1 cellular context compared by ENCODE assay signal in genomic region chr9:26946753-26947727, GRCh38.
TF ChIP-seq lines count a peak whose summit lies in the region.

TSS of gene PLAA (minus strand) at chr9:26947242. CDS start at chr9:26947045, 197 bp downstream.

TF ChIP-seq in GM12878, 131 proteins besides CTCF, POLR2A, EP300 and RAD21 (continued from another document):
- no peak for TF ChIP-seq USF2 (IDR thresholded peaks at IDR 0.05; ENCODE audit: borderline replicate concordance, low read depth, low read length)
- TF ChIP-seq FOXM1 (IDR thresholded peaks at IDR 0.05; ENCODE audit: low read depth, low read length), result no peak; the same call in 1 of the 2 replicates
- no peak for TF ChIP-seq USF1 (IDR thresholded peaks at IDR 0.05; ENCODE audit: borderline replicate concordance, extremely low read length, insufficient read depth, low read depth, low read length)
- no peak for TF ChIP-seq CUX1 (IDR thresholded peaks at IDR 0.05; ENCODE audit: insufficient replicate concordance, low read depth, low read length)
- TF ChIP-seq RBBP5 (conservative IDR thresholded peaks at IDR 0.05), result no peak
- peak; percentile 24 for TF ChIP-seq SKIL (IDR thresholded peaks at IDR 0.05; ENCODE audit: low read depth, poor library complexity, severe bottlenecking)
- TF ChIP-seq ZBED1 (IDR thresholded peaks at IDR 0.05; ENCODE audit: borderline replicate concordance), result no peak
- no peak for TF ChIP-seq ESRRA (IDR thresholded peaks at IDR 0.05; ENCODE audit: low read length)
- TF ChIP-seq DPF2 (IDR thresholded peaks at IDR 0.05), result peak; percentile 60; the same call in 1 of the 2 replicates
- no peak for TF ChIP-seq SREBF2 (IDR thresholded peaks at IDR 0.05; ENCODE audit: low read length)
- TF ChIP-seq EED (IDR thresholded peaks at IDR 0.05; ENCODE audit: low read depth), result no peak
- peak; percentile 99 for TF ChIP-seq NBN (IDR thresholded peaks at IDR 0.05)
- no peak for TF ChIP-seq ZNF622 (IDR thresholded peaks at IDR 0.05)
- TF ChIP-seq SMARCA5 (IDR thresholded peaks at IDR 0.05), result 0 out of 2 replicates have a peak, but pooled peaks have one; percentile 71
- no peak for TF ChIP-seq WRNIP1 (IDR thresholded peaks at IDR 0.05; ENCODE audit: borderline replicate concordance, low read depth, low read length)
- peak; percentile 64 for TF ChIP-seq ELK1 (IDR thresholded peaks at IDR 0.05; ENCODE audit: low read depth, low read length)
- TF ChIP-seq EZH2 (IDR thresholded peaks at IDR 0.05; ENCODE audit: borderline replicate concordance, control insufficient read depth, low read depth, low read length), result no peak
- TF ChIP-seq CREB1 (IDR thresholded peaks at IDR 0.05; ENCODE audit: low read depth), result peak; percentile 99
- peak; percentile 63; the same call in 1 of the 2 replicates for TF ChIP-seq RB1 (IDR thresholded peaks at IDR 0.05; ENCODE audit: borderline replicate concordance)
- peak; percentile 64 for TF ChIP-seq E4F1 (IDR thresholded peaks at IDR 0.05; ENCODE audit: borderline replicate concordance, partially characterized antibody)
- TF ChIP-seq MAX (IDR thresholded peaks at IDR 0.05; ENCODE audit: low read depth, low read length), result peak; percentile 75; the same call in 1 of the 2 replicates
- no peak for TF ChIP-seq CEBPZ (IDR thresholded peaks at IDR 0.05; ENCODE audit: low read depth, low read length)
- TF ChIP-seq PKNOX1 (IDR thresholded peaks at IDR 0.05), result peak; percentile 95
- 0 out of 2 replicates have a peak, but pooled peaks have one; percentile 30 for TF ChIP-seq NR2F1 (conservative IDR thresholded peaks at IDR 0.05)
- TF ChIP-seq MYB (IDR thresholded peaks at IDR 0.05; ENCODE audit: borderline replicate concordance, low read depth, low read length), result peak; percentile 88; the same call in 1 of the 2 replicates
- no peak for TF ChIP-seq ZBTB33 (IDR thresholded peaks at IDR 0.05)
- TF ChIP-seq TARDBP (IDR thresholded peaks at IDR 0.05; ENCODE audit: borderline replicate concordance), result peak; percentile 79; the same call in 1 of the 2 replicates
- peak; percentile 96 for TF ChIP-seq MXI1 (IDR thresholded peaks at IDR 0.05; ENCODE audit: low read depth, low read length)
- TF ChIP-seq HDGF (IDR thresholded peaks at IDR 0.05), result peak; percentile 61; the same call in 1 of the 2 replicates
- no peak for TF ChIP-seq ZZZ3 (IDR thresholded peaks at IDR 0.05; ENCODE audit: control insufficient read depth, insufficient read length, low read depth)
- no peak for TF ChIP-seq IRF3 (IDR thresholded peaks at IDR 0.05)
- no peak for TF ChIP-seq NFYA (IDR thresholded peaks at IDR 0.05; ENCODE audit: borderline replicate concordance, low read depth, low read length)
- TF ChIP-seq SUPT20H (IDR thresholded peaks at IDR 0.05; ENCODE audit: borderline replicate concordance, control insufficient read depth, low read depth, low read length), result no peak
- peak; percentile 80 for TF ChIP-seq SIX5 (IDR thresholded peaks at IDR 0.05; ENCODE audit: low read depth, low read length, severe bottlenecking)
- no peak for TF ChIP-seq JUND (IDR thresholded peaks at IDR 0.05; ENCODE audit: low read depth, low read length)
- TF ChIP-seq POU2F2 (IDR thresholded peaks at IDR 0.05; ENCODE audit: borderline replicate concordance, low read depth, low read length), result peak; percentile 22; the same call in 1 of the 3 replicates
- TF ChIP-seq RUNX3 (IDR thresholded peaks at IDR 0.05; ENCODE audit: low read length), result peak; percentile 88
- TF ChIP-seq MEF2B (IDR thresholded peaks at IDR 0.05; ENCODE audit: partially characterized antibody, poor library complexity, severe bottlenecking), result no peak
